In the genomic region with DNA sequence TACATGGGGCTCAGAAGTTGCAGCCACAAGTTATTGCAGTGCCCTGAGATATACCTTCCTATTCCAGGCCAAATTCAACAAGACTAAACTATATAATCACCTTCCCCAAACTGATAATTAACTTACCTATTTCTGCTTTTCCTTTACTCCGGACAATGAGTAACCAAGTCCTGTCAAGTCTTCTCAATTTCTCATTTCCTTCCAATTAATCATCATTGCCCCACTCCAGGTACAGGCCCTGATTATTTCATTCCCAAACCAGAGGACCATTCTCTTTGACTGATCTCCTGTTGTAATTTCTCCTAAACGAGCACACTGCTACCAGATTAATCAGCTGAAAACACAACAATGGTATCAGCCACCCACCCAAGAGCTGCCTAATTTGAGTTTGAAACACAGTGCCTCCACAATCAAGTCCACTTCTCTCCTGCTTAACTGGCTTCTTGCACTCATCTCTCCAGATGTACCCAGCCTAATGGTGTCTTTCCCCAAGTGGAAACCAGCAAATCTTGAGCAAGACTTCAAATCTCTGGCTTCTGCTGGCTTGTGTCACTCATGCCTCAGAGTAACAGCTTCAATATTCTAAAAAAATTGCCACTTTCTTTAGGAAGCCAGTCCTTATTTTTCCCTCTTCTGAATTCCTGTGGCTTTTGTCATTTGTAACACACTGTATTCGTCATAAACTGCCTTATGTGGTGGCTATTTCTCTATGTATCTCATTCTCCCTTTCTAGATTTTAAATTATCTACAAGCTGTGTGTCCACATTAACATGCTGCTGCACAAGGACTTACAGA, we compare ENCODE assay signal across 14 cellular contexts.
DNase-seq lines count a peak whose midpoint lies in the region; ATAC-seq and TF ChIP-seq lines count a peak whose summit lies in the region.
"Had no signal": no experiment of that assay in that cellular context is flagged by ENCODE, and none has a peak within 500 bp of the region (broad histone marks: within the 10 kb centered on the region; RNA-seq: fewer than 3 reads in every experiment).

No MANE protein-coding gene starts in this region.

- in situ Hi-C loops in mammary epithelial cell (cut with MboI; ENCODE audit: low sequenced_read_pairs in 2 of 2) = no loop called here

- peak overlapping the region; percentile 72 for H3K4me2 ChIP-seq in mammary epithelial cell (ENCODE audit: insufficient read depth, low read depth, low read length)

- ATAC-seq in activated T-cell treated with anti-CD3 and anti-CD28 coated beads, Interleukin-2, amount 50 U/mL, for 72 hours (replicated peaks in 1 of 2) = no peak

- no peaks in the 10 kb centered on the region for H3K27me3 Mint-ChIP-seq in activated T-cell treated with anti-CD3 and anti-CD28 coated beads, Interleukin-2, amount 50 U/mL, for 72 hours (ENCODE audit: low read depth)

- TSS peak; percentile 85 for BruUV-seq in mammary epithelial cell (replicated peaks; lab: Mats Ljungman, UMichigan)

- no peak for TF ChIP-seq CTCF in mammary epithelial cell (conservative IDR thresholded peaks at IDR 0.05 in 1 of 2, IDR thresholded peaks at IDR 0.05 in 1 of 2; ENCODE audit: extremely low read depth in 1 of 2, insufficient read depth in 1 of 2, low read depth in 1 of 2, low read length in 2 of 2)

- H3K4me1 ChIP-seq in mammary epithelial cell (ENCODE audit: insufficient read depth, low read length) = peaks cover 64% of the 10 kb centered on the region

- H3K4me3 ChIP-seq in mammary epithelial cell (replicated peaks in 1 of 3; ENCODE audit: insufficient read depth in 1 of 3, low read depth in 2 of 3, low read length in 3 of 3) = peak overlapping the region in 1 of 3 experiments; percentile 22

- peak overlapping the region in 1 of 2 donors; percentile 19 for H3K4me3 Mint-ChIP-seq in activated T-cell treated with anti-CD3 and anti-CD28 coated beads, Interleukin-2, amount 50 U/mL, for 72 hours

- no peak for DNase-seq in activated T-cell treated with anti-CD3 and anti-CD28 coated beads, Interleukin-2, amount 50 U/mL, for 72 hours
- DNase-seq in activated T-cell treated with anti-CD3 and anti-CD28 coated beads for 4 hours (no peak), NCI-H69 (lab: John Stamatoyannopoulos, UW) (peak; percentile 33), mammary epithelial cell (peak; percentile 86), renal cortical epithelial cell (ENCODE audit: low read depth) (peak; percentile 84), DMS 273 treated with DMSO at 0.1 percent for 48 hours (lab: John Stamatoyannopoulos, UW) (no peak), NCI-H2107 treated with DMSO at 0.1 percent for 48 hours (lab: John Stamatoyannopoulos, UW; ENCODE audit: unreplicated experiment) (no peak), CD1c-positive myeloid dendritic cell (ENCODE audit: extremely low spot score) (no peak)
- DNase-seq: cortex of kidney, DMS153, midbrain, NCI-H1105 treated with DMSO at 0.1 percent for 48 hours, NCI-H524, SHP77 had no signal

- WGBS in mammary epithelial cell (ENCODE audit: low coverage, missing lambda C conversion rate) = 2% methylated on average over 3 of the region's 3 CpGs

- H3K79me2 ChIP-seq in mammary epithelial cell (ENCODE audit: insufficient read depth, low read length) = peaks cover 84% of the 10 kb centered on the region

- H3K9me3 ChIP-seq in mammary epithelial cell (replicated peaks; ENCODE audit: insufficient read depth, low read length) = no peaks in the 10 kb centered on the region

- H3K9me3 Mint-ChIP-seq in activated T-cell treated with anti-CD3 and anti-CD28 coated beads, Interleukin-2, amount 50 U/mL, for 72 hours = peaks cover 3 to 6% of the 10 kb centered on the region in 2 donors

- peaks cover 6% of the 10 kb centered on the region for H3K36me3 ChIP-seq in mammary epithelial cell (ENCODE audit: insufficient read depth, low read length)

- intact Hi-C loops in mammary epithelial cell (cut with micrococcal nuclease) = no loop called here

- peak overlapping the region; percentile 90 for H3K27ac Mint-ChIP-seq in activated T-cell treated with anti-CD3 and anti-CD28 coated beads, Interleukin-2, amount 50 U/mL, for 72 hours

- H2AFZ ChIP-seq in mammary epithelial cell (ENCODE audit: low read depth, low read length) = peak overlapping the region; percentile 35

- dilution Hi-C loops in mammary epithelial cell (cut with HindIII; ENCODE audit: low sequenced_read_pairs) = no loop called here

- H3K36me3 Mint-ChIP-seq in activated T-cell treated with anti-CD3 and anti-CD28 coated beads, Interleukin-2, amount 50 U/mL, for 72 hours (ENCODE audit: insufficient read depth in 2 of 2) = peaks cover 16 to 53% of the 10 kb centered on the region in 2 donors

- CTCF ChIA-PET in mammary epithelial cell (lab: Charles Lee; ENCODE audit: low non-redundant PET) = interaction anchor here (0.7 kb wide), 1 partner anchor 14 kb away, joined by 3 read pairs; no protein-coding TSS in a partner anchor

- H3K9ac ChIP-seq in mammary epithelial cell (ENCODE audit: insufficient read depth, low read length) = peak overlapping the region; percentile 48

- H4K20me1 ChIP-seq in mammary epithelial cell (ENCODE audit: insufficient read depth, low read length) = no peaks in the 10 kb centered on the region

- no peaks in the 10 kb centered on the region for H3K27me3 ChIP-seq in mammary epithelial cell (ENCODE audit: insufficient read depth, low read length)

- peak overlapping the region; percentile 88 for H3K27ac ChIP-seq in mammary epithelial cell (ENCODE audit: insufficient read depth, low read depth, low read length)

- peaks cover 88% of the 10 kb centered on the region for H3K4me1 Mint-ChIP-seq in activated T-cell treated with anti-CD3 and anti-CD28 coated beads, Interleukin-2, amount 50 U/mL, for 72 hours (ENCODE audit: low read depth)

Comparison
In these comparisons a context has a peak if more than half of its experiments do, and no peak if none do; other contexts are left out.
1. DNase-seq: peak in NCI-H69 (single experiment), mammary epithelial cell (single experiment) and renal cortical epithelial cell (single experiment); none in activated T-cell treated with anti-CD3 and anti-CD28 coated beads, Interleukin-2, amount 50 U/mL, for 72 hours (0 of 2), activated T-cell treated with anti-CD3 and anti-CD28 coated beads for 4 hours (single experiment), DMS 273 treated with DMSO at 0.1 percent for 48 hours (single experiment), NCI-H2107 treated with DMSO at 0.1 percent for 48 hours (single experiment) and CD1c-positive myeloid dendritic cell (single experiment).